In genomic region chr17:64974750-64975317, GRCh38 we compare ENCODE assay signal across 8 cellular contexts. TPM values are rescaled to one million over a fixed set of nuclear protein-coding genes. Genes with fewer than 3 reads are reported as not detected.
A peak's percentile ranks its signal among the peaks of the same experiment; 100 is the strongest.
DNase-seq lines count a peak whose midpoint lies in the region; ATAC-seq, FAIRE-seq and TF ChIP-seq lines count a peak whose summit lies in the region.

No MANE protein-coding gene starts in this region.

- H3K4me1 ChIP-seq in right lobe of liver (peaks cover 0 to 7% (median under 1%) of the 10 kb centered on the region in 4 donors), tibial nerve (peaks cover 0 to 23% (median 11%) of the 10 kb centered on the region in 4 donors)

- H3K4me3 ChIP-seq in right lobe of liver (peak overlapping the region; percentile 78 to 91 (median 78)), tibial nerve (peak overlapping the region; percentile 65 to 93 (median 88))

- H3K27me3 ChIP-seq in right lobe of liver (no peaks in the 10 kb centered on the region), tibial nerve (no peaks in the 10 kb centered on the region)

- peak; percentile 44; the same call in 1 of the 2 replicates for TF ChIP-seq POLR2A in GM12892 (IDR thresholded peaks at IDR 0.05; ENCODE audit: low read depth, low read length)
- no peak for TF ChIP-seq POLR2A in right lobe of liver (IDR thresholded peaks at IDR 0.05)
- TF ChIP-seq POLR2A in tibial nerve (IDR thresholded peaks at IDR 0.05): no peak

- TF ChIP-seq EP300 in tibial nerve (IDR thresholded peaks at IDR 0.05): no peak

- no peak for DNase-seq in GM12892 (ENCODE audit: insufficient read length)
- DNase-seq in amniotic epithelial cell (ENCODE audit: low read depth): peak; percentile 43
- DNase-seq in right lobe of liver: no peak
- DNase-seq in tibial nerve (ENCODE audit: low spot score in 2 of 2): no peak
- DNase-seq in stimulated activated CD4-positive, alpha-beta T cell treated with anti-CD3 and anti-CD28 coated beads, Interleukin-1b, Interleukin-23, amount 100 ng/mL, for 48 hours: no peak
- no peak for DNase-seq in NCI-H1694 (lab: John Stamatoyannopoulos, UW)

- peak; percentile 45 for ATAC-seq in HG03354 (IDR thresholded peaks at IDR 0.05; ENCODE audit: poor library complexity, severe bottlenecking, unreplicated experiment)
- ATAC-seq in right lobe of liver: peak in 1 of 4 donors; percentile 0
- no peak for ATAC-seq in HG03457 (IDR thresholded peaks at IDR 0.05; ENCODE audit: unreplicated experiment)

- H3K9me3 ChIP-seq in right lobe of liver (no peaks in the 10 kb centered on the region), tibial nerve (no peaks in the 10 kb centered on the region)

- WGBS in right lobe of liver (ENCODE audit: insufficient coverage, low coverage, low lambda C conversion rate, missing lambda C conversion rate): 8% methylated on average over 2 of the region's 9 CpGs
- 2 to 8% methylated on average over 9 of the region's 9 CpGs for WGBS in tibial nerve, 2 donors

- H3K27ac ChIP-seq in right lobe of liver (peak overlapping the region; percentile 96 to 100 (median 97)), tibial nerve (peak overlapping the region; percentile 91 to 99 (median 96))

- H3K36me3 ChIP-seq in right lobe of liver: no peaks in the 10 kb centered on the region
- peaks cover 0 to 28% (median 3%) of the 10 kb centered on the region in 3 donors for H3K36me3 ChIP-seq in tibial nerve

- TF ChIP-seq CTCF in right lobe of liver (IDR thresholded peaks at IDR 0.05) (no peak), tibial nerve (IDR thresholded peaks at IDR 0.05) (no peak)

- intact Hi-C loops in right lobe of liver (cut with DNase I): no loop called here

- FAIRE-seq in GM12892 (lab: Jason Lieb, UNC): no peak

RNA-seq across cellular contexts. Expression of gene LRRC37A3, which starts 55.6 kb away (rescaled TPM):
- 5.2 TPM for polyA plus RNA-seq in GM12892 (2012; ENCODE audit: missing spikeins)
- total RNA-seq in right lobe of liver (1 to 10 TPM; 2.0 to 4.2 (median 3.5) TPM), tibial nerve (10 to 100 TPM in 2 of 4 donors, 1 to 10 TPM in 2; 7.0 to 20.5 (median 10.4) TPM)
